Comparison of ENCODE assay signal across 1 cellular context in genomic region chr2:173448938-173449471, GRCh38.
TF ChIP-seq lines count a peak whose summit lies in the region.

No MANE protein-coding gene starts in this region.

TF ChIP-seq in A549, 52 proteins besides CTCF, POLR2A, EP300 and RAD21 (continued from another document):
- TF ChIP-seq BCL3 (IDR thresholded peaks at IDR 0.05), result 0 out of 3 replicates have a peak, but pooled peaks have one; percentile 45
- TF ChIP-seq KDM5A (IDR thresholded peaks at IDR 0.05), result no peak
- TF ChIP-seq PBX3 (IDR thresholded peaks at IDR 0.05), result no peak
- no peak for TF ChIP-seq EHF (CRISPR knock-in tag; IDR thresholded peaks at IDR 0.05)
